In genomic region chr1:114345930-114346479, GRCh38 we compare ENCODE assay signal across 8 cellular contexts.
DNase-seq lines count a peak whose midpoint lies in the region; ATAC-seq and TF ChIP-seq lines count a peak whose summit lies in the region.

No MANE protein-coding gene starts in this region.

- ATAC-seq in GM19043 (IDR thresholded peaks at IDR 0.05; ENCODE audit: low read depth, unreplicated experiment) (peak; percentile 24), HG03280 (IDR thresholded peaks at IDR 0.05; ENCODE audit: unreplicated experiment) (peak; percentile 27), omental fat pad (ENCODE audit: low FRiP score) (peak; percentile 75)

- no peaks in the 10 kb centered on the region for H3K27me3 ChIP-seq in WERI-Rb-1 (ENCODE audit: insufficient read depth, low read depth, severe bottlenecking)

- no peak overlapping the region for H3K27ac ChIP-seq in WERI-Rb-1

- H3K9me3 ChIP-seq in WERI-Rb-1 (ENCODE audit: severe bottlenecking) = no peaks in the 10 kb centered on the region

- DNase-seq in AG10803 (ENCODE audit: low read depth) (no peak), WERI-Rb-1 (peak; percentile 22), fibroblast of villous mesenchyme (ENCODE audit: low read depth) (no peak), omental fat pad (ENCODE audit: low spot score) (no peak), NCI-H510A (lab: John Stamatoyannopoulos, UW) (no peak), GM10266 (ENCODE audit: extremely low spot score) (no peak)

- H3K4me3 ChIP-seq in AG10803 (ENCODE audit: low read length) (peak overlapping the region; percentile 61), WERI-Rb-1 (ENCODE audit: low read depth, low read length) (peak overlapping the region; percentile 42), fibroblast of villous mesenchyme (ENCODE audit: low read depth, low read length) (peak overlapping the region; percentile 64)

- no peak for TF ChIP-seq CTCF in AG10803 (conservative IDR thresholded peaks at IDR 0.05; ENCODE audit: low read length)
- no peak for TF ChIP-seq CTCF in WERI-Rb-1 (IDR thresholded peaks at IDR 0.05; ENCODE audit: low read depth, low read length)
- TF ChIP-seq CTCF in fibroblast of villous mesenchyme (IDR thresholded peaks at IDR 0.05; ENCODE audit: insufficient read depth, low read depth, low read length) = no peak
- no peak for TF ChIP-seq CTCF in omental fat pad (IDR thresholded peaks at IDR 0.05)
- no peak for TF ChIP-seq CTCF in GM10266 (IDR thresholded peaks at IDR 0.05; ENCODE audit: control insufficient read depth, insufficient read depth, low read depth, missing control alignments)

- H3K36me3 ChIP-seq in WERI-Rb-1 = no peaks in the 10 kb centered on the region

Comparison
In these comparisons a context has a peak if more than half of its experiments do, and no peak if none do; other contexts are left out.
1. ATAC-seq: peak in every context shown above with its lines; median percentile 75 in omental fat pad; 27 in HG03280; 24 in GM19043.